7 cellular contexts compared by ENCODE assay signal in genomic region chr11:119091966-119092879, GRCh38. TPM values are rescaled to one million over a fixed set of nuclear protein-coding genes. Genes with fewer than 3 reads are reported as not detected.
DNase-seq lines count a peak whose midpoint lies in the region; ATAC-seq and TF ChIP-seq lines count a peak whose summit lies in the region.

No MANE protein-coding gene starts in this region.

- H3K14ac ChIP-seq in IMR-90 (replicated peaks; ENCODE audit: low read depth, low read length) = no peak overlapping the region

- H2BK15ac ChIP-seq in IMR-90 (ENCODE audit: low read depth, low read length) = no peak overlapping the region

- peak overlapping the region; percentile 17; the same call in 1 of the 2 replicates for H2AK5ac ChIP-seq in IMR-90 (ENCODE audit: low read depth, low read length)

- H2BK5ac ChIP-seq in IMR-90 (ENCODE audit: low read depth, low read length, poor library complexity, severe bottlenecking) = no peak overlapping the region

- no peak overlapping the region; the same call in 1 of the 2 replicates for H3K4ac ChIP-seq in IMR-90 (ENCODE audit: low read depth, low read length)

- in situ Hi-C loops in IMR-90 (cut with MboI; ENCODE audit: low sequenced_read_pairs) = no loop called here

- peaks cover 25% of the 10 kb centered on the region for H4K20me1 ChIP-seq in IMR-90 (ENCODE audit: insufficient read depth, low read length)

- no peak for TF ChIP-seq RAD21 in IMR-90 (IDR thresholded peaks at IDR 0.05; ENCODE audit: low read length)

- DNase-seq in EL (peak; percentile 48), IMR-90 (no peak), Kasumi-1 (lab: John Stamatoyannopoulos, UW) (no peak)
- no peak for DNase-seq in naive thymus-derived CD8-positive, alpha-beta T cell

- H3K23ac ChIP-seq in IMR-90 (ENCODE audit: low read depth, low read length) = peak overlapping the region; percentile 70

- no peak overlapping the region for H3K4me3 ChIP-seq in IMR-90 (ENCODE audit: insufficient read depth, low read depth, low read length)

- H3K9ac ChIP-seq in IMR-90 (ENCODE audit: low read depth, low read length) = peak overlapping the region; percentile 89; the same call in 1 of the 2 replicates

- peak overlapping the region; percentile 92 for H3K4me3 Mint-ChIP-seq in activated naive CD8-positive, alpha-beta T cell
- H3K4me3 Mint-ChIP-seq in naive thymus-derived CD8-positive, alpha-beta T cell = peak overlapping the region in 6 of 10 donors; percentile 22 to 55 (median 46)

- H3K4me1 ChIP-seq in IMR-90 (ENCODE audit: control insufficient read depth, insufficient read depth, low read length) = peaks cover 14% of the 10 kb centered on the region

- H3K9me3 ChIP-seq in IMR-90 (ENCODE audit: control insufficient read depth, insufficient read depth, low read length) = no peaks in the 10 kb centered on the region

- peak overlapping the region; percentile 94 for H3K4me2 ChIP-seq in IMR-90 (ENCODE audit: low read depth, low read length)

- 93% methylated on average over 3 of the region's 13 CpGs; no CpG with 5 or more reads in 1 of the 2 experiments for WGBS in IMR-90 (ENCODE audit: extremely low coverage in 2 of 2, insufficient read length in 1 of 2), 2 experiments

- no peaks in the 10 kb centered on the region for H3K27me3 ChIP-seq in IMR-90 (ENCODE audit: control insufficient read depth, insufficient read depth, low read length)

- no peak overlapping the region for H2AFZ ChIP-seq in IMR-90 (replicated peaks; ENCODE audit: low read length, poor library complexity)

- POLR2A ChIA-PET in IMR-90 (lab: Charles Lee; ENCODE audit: unreplicated experiment) = interaction anchor here (0.6 kb wide), 1 partner anchor 10 kb away, joined by 7 read pairs; the partner anchor contains the start of gene DPAGT1
- POLR2A ChIA-PET in naive thymus-derived CD8-positive, alpha-beta T cell (lab: Charles Lee) = interaction anchor here (0.5 to 1.3 kb wide), 6 partner anchors 10 to 25 kb away, joined by 3 to 6 read pairs (median 4); partner anchors contain the start of genes DPAGT1 and VPS11

- H3K9me3 Mint-ChIP-seq in activated naive CD8-positive, alpha-beta T cell (ENCODE audit: low read depth) = no peaks in the 10 kb centered on the region
- no peaks in the 10 kb centered on the region for H3K9me3 Mint-ChIP-seq in naive thymus-derived CD8-positive, alpha-beta T cell

- H4K91ac ChIP-seq in IMR-90 (ENCODE audit: insufficient read depth, low read depth, low read length) = no peak overlapping the region

- no peak overlapping the region for H3K18ac ChIP-seq in IMR-90 (ENCODE audit: low read depth, low read length)

- CTCF ChIA-PET in IMR-90 (lab: Yijun Ruan, JAX) = no interaction called here

- peaks cover 24% of the 10 kb centered on the region for H3K36me3 ChIP-seq in IMR-90 (ENCODE audit: control insufficient read depth, insufficient read depth, low read length)

- H3K56ac ChIP-seq in IMR-90 (ENCODE audit: extremely low read depth, insufficient read depth, low read length) = no peak overlapping the region; the same call in 1 of the 2 replicates

- H4K8ac ChIP-seq in IMR-90 (ENCODE audit: low read depth in 2 of 2, low read length in 2 of 2) = peak overlapping the region in 1 of 2 experiments; percentile 4; a peak in 1 of 4 replicates

- H2BK120ac ChIP-seq in IMR-90 (ENCODE audit: low read depth, low read length) = no peak overlapping the region

- intact Hi-C loops in IMR-90 (cut with micrococcal nuclease) = loop anchor here (2.0 kb wide), 1 partner anchor 231 kb away; no protein-coding TSS in a partner anchor

- H3K4me1 Mint-ChIP-seq in activated naive CD8-positive, alpha-beta T cell (ENCODE audit: low read depth) = peaks cover 24% of the 10 kb centered on the region
- H3K4me1 Mint-ChIP-seq in naive thymus-derived CD8-positive, alpha-beta T cell = peaks cover 18 to 39% (median 33%) of the 10 kb centered on the region in 4 donors

- H2BK20ac ChIP-seq in IMR-90 (ENCODE audit: low read depth, low read length) = no peak overlapping the region

- H3K27me3 Mint-ChIP-seq in activated naive CD8-positive, alpha-beta T cell = no peaks in the 10 kb centered on the region
- H3K27me3 Mint-ChIP-seq in naive thymus-derived CD8-positive, alpha-beta T cell = peaks cover 0 to 3% (median 0%) of the 10 kb centered on the region in 5 donors

- H3K27ac Mint-ChIP-seq in activated naive CD8-positive, alpha-beta T cell = no peak overlapping the region
- peak overlapping the region in 5 of 10 donors; percentile 27 to 79 (median 47) for H3K27ac Mint-ChIP-seq in naive thymus-derived CD8-positive, alpha-beta T cell

- peaks cover 17% of the 10 kb centered on the region; the same call in 1 of the 2 replicates for H3K9me1 ChIP-seq in IMR-90 (ENCODE audit: insufficient read depth, low read length)

- no peak for TF ChIP-seq POLR2A in IMR-90 (IDR thresholded peaks at IDR 0.05; ENCODE audit: low read depth, low read length)

- TF ChIP-seq CTCF in IMR-90 (conservative IDR thresholded peaks at IDR 0.05; ENCODE audit: low read depth, low read length) = no peak

- BruUV-seq in IMR-90 (replicated peaks; lab: Mats Ljungman, UMichigan) = no TSS peak

- dilution Hi-C loops in IMR-90 (cut with HindIII; ENCODE audit: low sequenced_read_pairs, unreplicated experiment) = no loop called here

- no peak for ATAC-seq in IMR-90 (ENCODE audit: low read depth)
- ATAC-seq in naive thymus-derived CD8-positive, alpha-beta T cell = no peak
- no peak for ATAC-seq in GM21423 (IDR thresholded peaks at IDR 0.05; ENCODE audit: unreplicated experiment)
- ATAC-seq in GM18502 (IDR thresholded peaks at IDR 0.05; ENCODE audit: poor library complexity, unreplicated experiment) = no peak

- peaks cover 15 to 50% of the 10 kb centered on the region in 2 experiments; a peak in 3 of 4 replicates for H3K79me1 ChIP-seq in IMR-90 (ENCODE audit: low read depth in 1 of 2, low read length in 2 of 2)

- H4K5ac ChIP-seq in IMR-90 (ENCODE audit: low read depth, low read length) = no peak overlapping the region

- H2AK9ac ChIP-seq in IMR-90 (replicated peaks; ENCODE audit: low read depth, low read length, poor library complexity) = peak overlapping the region; percentile 83

- peak overlapping the region; percentile 43; the same call in 1 of the 2 replicates for H3K27ac ChIP-seq in IMR-90 (ENCODE audit: insufficient read depth, low read length)

- H3K36me3 Mint-ChIP-seq in activated naive CD8-positive, alpha-beta T cell = peaks cover 8% of the 10 kb centered on the region
- H3K36me3 Mint-ChIP-seq in naive thymus-derived CD8-positive, alpha-beta T cell = peaks cover 0 to 12% (median 4%) of the 10 kb centered on the region in 3 donors

TF ChIP-seq in IMR-90, 13 proteins besides CTCF, POLR2A, EP300 and RAD21:
- TF ChIP-seq FOS (IDR thresholded peaks at IDR 0.05; ENCODE audit: low read depth, low read length) = no peak

RNA-seq across cellular contexts. Expression of gene HMBS, which starts 7.5 kb away (rescaled TPM):
- 13.9 and 17.9 TPM in 2 replicates for total RNA-seq in IMR-90 (2012; rRNA removed)
- 55.3 and 59.5 TPM in 2 replicates for polyA plus RNA-seq in IMR-90 (2012; rRNA removed)
- polyA plus RNA-seq in IMR-90 (2012; cell fraction: cytosol; rRNA removed) = 48.3 and 54.5 TPM in 2 replicates
- polyA plus RNA-seq in IMR-90 (2012; cell fraction: nucleus; rRNA removed; ENCODE audit: low replicate concordance) = 58.5 and 77.5 TPM in 2 replicates
- 1 to 10 TPM; 6.9 to 8.0 TPM for total RNA-seq in naive thymus-derived CD8-positive, alpha-beta T cell
- polyA plus RNA-seq in naive thymus-derived CD8-positive, alpha-beta T cell = 10 to 100 TPM; 20.0 to 32.7 (median 24.3) TPM

RNA-seq across cellular contexts. Expression of gene DPAGT1, which starts 9.4 kb away (rescaled TPM):
- 13.6 and 15.2 TPM in 2 replicates for total RNA-seq in IMR-90 (2012; rRNA removed)
- 51.2 and 53.4 TPM in 2 replicates for polyA plus RNA-seq in IMR-90 (2012; rRNA removed)
- polyA plus RNA-seq in IMR-90 (2012; cell fraction: cytosol; rRNA removed) = 20.2 and 25.9 TPM in 2 replicates
- polyA plus RNA-seq in IMR-90 (2012; cell fraction: nucleus; rRNA removed; ENCODE audit: low replicate concordance) = 105 and 155 TPM in 2 replicates
- 10 to 100 TPM; 29.0 to 37.5 TPM for total RNA-seq in naive thymus-derived CD8-positive, alpha-beta T cell
- polyA plus RNA-seq in naive thymus-derived CD8-positive, alpha-beta T cell = 10 to 100 TPM; 28.7 to 30.8 (median 29.0) TPM

RNA-seq across cellular contexts. Expression of gene C2CD2L, which starts 14.9 kb away (rescaled TPM):
- total RNA-seq in IMR-90 (2012; rRNA removed) = 2.2 TPM in 2 replicates
- polyA plus RNA-seq in IMR-90 (2012; rRNA removed) = 8.7 and 9.5 TPM in 2 replicates
- polyA plus RNA-seq in IMR-90 (2012; cell fraction: cytosol; rRNA removed) = 3.7 and 6.9 TPM in 2 replicates
- 14.8 and 29.4 TPM in 2 replicates for polyA plus RNA-seq in IMR-90 (2012; cell fraction: nucleus; rRNA removed; ENCODE audit: low replicate concordance)
- total RNA-seq in naive thymus-derived CD8-positive, alpha-beta T cell = 10 to 100 TPM; 27.0 to 27.8 TPM
- polyA plus RNA-seq in naive thymus-derived CD8-positive, alpha-beta T cell = 1 to 10 TPM; 3.4 to 10.0 (median 4.0) TPM

RNA-seq across cellular contexts. Expression of gene VPS11, which starts 24.6 kb away (rescaled TPM):
- 22.2 and 30.5 TPM in 2 replicates for total RNA-seq in IMR-90 (2012; rRNA removed)
- polyA plus RNA-seq in IMR-90 (2012; rRNA removed) = 19.7 and 20.7 TPM in 2 replicates
- polyA plus RNA-seq in IMR-90 (2012; cell fraction: cytosol; rRNA removed) = 5.4 and 10.1 TPM in 2 replicates
- polyA plus RNA-seq in IMR-90 (2012; cell fraction: nucleus; rRNA removed; ENCODE audit: low replicate concordance) = 39.5 and 40.0 TPM in 2 replicates
- 10 to 100 TPM; 63.3 to 68.0 TPM for total RNA-seq in naive thymus-derived CD8-positive, alpha-beta T cell
- 10 to 100 TPM; 43.2 to 58.4 (median 44.8) TPM for polyA plus RNA-seq in naive thymus-derived CD8-positive, alpha-beta T cell

RNA-seq across cellular contexts. Expression of gene HINFP, which starts 29.2 kb away (rescaled TPM):
- 8.1 and 9.1 TPM in 2 replicates for total RNA-seq in IMR-90 (2012; rRNA removed)
- polyA plus RNA-seq in IMR-90 (2012; rRNA removed) = 12.8 and 15.3 TPM in 2 replicates
- 6.9 and 8.2 TPM in 2 replicates for polyA plus RNA-seq in IMR-90 (2012; cell fraction: cytosol; rRNA removed)
- polyA plus RNA-seq in IMR-90 (2012; cell fraction: nucleus; rRNA removed; ENCODE audit: low replicate concordance) = 64.4 and 75.1 TPM in 2 replicates
- total RNA-seq in naive thymus-derived CD8-positive, alpha-beta T cell = 10 to 100 TPM; 66.0 to 68.6 TPM
- polyA plus RNA-seq in naive thymus-derived CD8-positive, alpha-beta T cell = 10 to 100 TPM in 1 of 3 donors, 1 to 10 TPM in 2; 7.3 to 24.9 (median 7.5) TPM
